ENCODE assay signal across 19 cellular contexts in the genomic region with DNA sequence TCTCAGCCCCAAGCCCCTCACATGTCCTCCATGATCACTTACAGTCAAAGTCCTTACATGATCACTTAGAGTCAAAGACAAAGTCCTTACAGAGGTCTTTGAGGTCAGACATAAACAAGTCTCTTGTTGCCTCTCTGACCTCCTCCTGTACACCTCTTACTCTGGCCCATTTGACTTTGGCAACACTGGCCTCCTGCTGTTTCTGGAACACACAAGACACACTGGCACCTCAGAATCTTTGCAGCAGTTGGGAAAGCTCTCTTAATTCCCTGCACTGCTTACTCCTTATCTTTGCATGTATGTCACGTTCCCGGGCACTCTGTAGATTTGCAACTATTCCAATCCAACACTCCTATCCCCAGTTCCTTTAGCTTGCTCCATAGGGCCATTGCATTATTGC.
"Had no signal": no experiment of that assay in that cellular context is flagged by ENCODE, and none has a peak within 500 bp of the region (broad histone marks: within the 10 kb centered on the region; RNA-seq: fewer than 3 reads in every experiment).

No MANE protein-coding gene starts in this region.

- H3K4me3 Mint-ChIP-seq: effector memory CD8-positive, alpha-beta T cell; naive thymus-derived CD8-positive, alpha-beta T cell; stimulated activated naive CD8-positive, alpha-beta T cell treated with anti-CD3 and anti-CD28 coated beads, Interleukin-15, amount 100 ng/mL, for 72 hours had no signal

- H3K27me3 ChIP-seq: left lung, ovary, thyroid gland, vagina had no signal

- H3K27ac Mint-ChIP-seq: effector memory CD8-positive, alpha-beta T cell had no signal

- H3K27me3 Mint-ChIP-seq: effector memory CD8-positive, alpha-beta T cell; naive thymus-derived CD8-positive, alpha-beta T cell; stimulated activated naive CD8-positive, alpha-beta T cell treated with anti-CD3 and anti-CD28 coated beads, Interleukin-15, amount 100 ng/mL, for 72 hours had no signal

- H3K9me3 ChIP-seq: lower lobe of right lung, ovary, thyroid gland, vagina had no signal

- H3K4me1 ChIP-seq: left lung, lower lobe of right lung, thyroid gland, vagina had no signal

- DNase-seq: cortex of kidney; effector memory CD8-positive, alpha-beta T cell; kidney; left lung; lower lobe of right lung; naive thymus-derived CD8-positive, alpha-beta T cell; occipital lobe; ovary; stimulated activated CD4-positive, alpha-beta T cell treated with anti-CD3 and anti-CD28 coated beads, Interleukin-12 subunit alpha, Interleukin-12 subunit beta, amount 100 ng/mL, for 4 hours; stimulated activated CD4-positive, alpha-beta T cell treated with anti-CD3 and anti-CD28 coated beads, Interleukin-1b, Interleukin-23, amount 100 ng/mL, for 48 hours; stimulated activated CD4-positive, alpha-beta T cell treated with anti-CD3 and anti-CD28 coated beads, Interleukin-4, amount 100 ng/mL, for 1 hour; stimulated activated CD8-positive, alpha-beta memory T cell treated with anti-CD3 and anti-CD28 coated beads, Interleukin-4, amount 100 ng/mL, for 48 hours; stimulated activated naive CD4-positive, alpha-beta T cell; stimulated activated naive CD8-positive, alpha-beta T cell treated with anti-CD3 and anti-CD28 coated beads, Interleukin-15, amount 100 ng/mL, for 72 hours; thyroid gland; trophoblast cell had no signal

- H3K9me3 Mint-ChIP-seq: effector memory CD8-positive, alpha-beta T cell; naive thymus-derived CD8-positive, alpha-beta T cell; stimulated activated naive CD8-positive, alpha-beta T cell treated with anti-CD3 and anti-CD28 coated beads, Interleukin-15, amount 100 ng/mL, for 72 hours had no signal

- H3K36me3 ChIP-seq: ovary had no signal

- ATAC-seq: effector memory CD8-positive, alpha-beta T cell; left lung; lower lobe of right lung; naive thymus-derived CD8-positive, alpha-beta T cell; sciatic nerve; stimulated activated naive CD8-positive, alpha-beta T cell treated with anti-CD3 and anti-CD28 coated beads, Interleukin-15, amount 100 ng/mL, for 72 hours had no signal

- H3K4me1 Mint-ChIP-seq: stimulated activated naive CD8-positive, alpha-beta T cell treated with anti-CD3 and anti-CD28 coated beads, Interleukin-15, amount 100 ng/mL, for 72 hours had no signal

- H3K27ac ChIP-seq: left lung, lower lobe of right lung, ovary, thyroid gland, vagina had no signal

- H3K4me3 ChIP-seq: left lung, lower lobe of right lung, ovary, smooth muscle cell, thyroid gland, vagina had no signal

- H3K4me2 ChIP-seq: smooth muscle cell had no signal
